Comparison of ENCODE assay signal across 10 cellular contexts in genomic region chr20:62350098-62350628, GRCh38. TPM values are rescaled to one million over a fixed set of nuclear protein-coding genes. Genes with fewer than 3 reads are reported as not detected.
DNase-seq lines count a peak whose midpoint lies in the region; ATAC-seq, FAIRE-seq and TF ChIP-seq lines count a peak whose summit lies in the region.
"Had no signal": no experiment of that assay in that cellular context is flagged by ENCODE, and none has a peak within 500 bp of the region (broad histone marks: within the 10 kb centered on the region; RNA-seq: fewer than 3 reads in every experiment).

No MANE protein-coding gene starts in this region.

- TF ChIP-seq RAD21 in A549 (conservative IDR thresholded peaks at IDR 0.05 in 1 of 2, IDR thresholded peaks at IDR 0.05 in 1 of 2) (peak; percentile 3 to 10; a peak in 1 of 5 replicates), IMR-90 (IDR thresholded peaks at IDR 0.05; ENCODE audit: low read length) (no peak)

- H3K79me1 ChIP-seq in IMR-90 (ENCODE audit: low read depth in 1 of 2, low read length in 2 of 2) = no peaks in the 10 kb centered on the region
- peaks cover 36% of the 10 kb centered on the region for H3K79me1 ChIP-seq in mesenchymal stem cell (replicated peaks; ENCODE audit: low read length, poor library complexity, severe bottlenecking)

- intact Hi-C loops in IMR-90 (cut with micrococcal nuclease) (no loop called here), mammary epithelial cell (cut with micrococcal nuclease) (loop anchor here (1.0 to 2.0 kb wide), 4 partner anchors 15 to 33 kb away; no protein-coding TSS in a partner anchor)

- H4K20me1 ChIP-seq in IMR-90 (ENCODE audit: insufficient read depth, low read length) (no peaks in the 10 kb centered on the region), mammary epithelial cell (ENCODE audit: insufficient read depth, low read length) (no peaks in the 10 kb centered on the region)

- H3K4ac ChIP-seq in IMR-90 (ENCODE audit: low read depth, low read length) (no peak overlapping the region), mesenchymal stem cell (ENCODE audit: low read depth in 1 of 2, low read length in 2 of 2) (no peak overlapping the region)

- H3K4me1 ChIP-seq in A549 (peaks cover 55% of the 10 kb centered on the region), IMR-90 (ENCODE audit: control insufficient read depth, insufficient read depth, low read length) (peaks cover under 1% of the 10 kb centered on the region; the same call in 1 of the 2 replicates), mammary epithelial cell (ENCODE audit: insufficient read depth, low read length) (peaks cover 50% of the 10 kb centered on the region), mesenchymal stem cell (ENCODE audit: control insufficient read depth, insufficient read depth, low read depth, low read length) (peaks cover 51% of the 10 kb centered on the region)

- TF ChIP-seq CTCF in A549 (IDR thresholded peaks at IDR 0.05) (no peak), IMR-90 (conservative IDR thresholded peaks at IDR 0.05; ENCODE audit: low read depth, low read length) (no peak), mammary epithelial cell (conservative IDR thresholded peaks at IDR 0.05 in 1 of 2, IDR thresholded peaks at IDR 0.05 in 1 of 2; ENCODE audit: extremely low read depth in 1 of 2, insufficient read depth in 1 of 2, low read depth in 1 of 2, low read length in 2 of 2) (no peak), GM10266 (IDR thresholded peaks at IDR 0.05; ENCODE audit: control insufficient read depth, insufficient read depth, low read depth, missing control alignments) (no peak)

- H2BK12ac ChIP-seq in mesenchymal stem cell (ENCODE audit: low read length in 2 of 2) = no peak overlapping the region

- H3K18ac ChIP-seq in IMR-90 (ENCODE audit: low read depth, low read length) = no peak overlapping the region
- H3K18ac ChIP-seq in mesenchymal stem cell (ENCODE audit: low read depth in 1 of 2, low read length in 2 of 2) = no peak overlapping the region

- BruUV-seq in IMR-90 (replicated peaks; lab: Mats Ljungman, UMichigan) (no TSS peak), mammary epithelial cell (replicated peaks; lab: Mats Ljungman, UMichigan) (no TSS peak)

- DNase-seq in A549 (ENCODE audit: low read depth in 1 of 2, low spot score in 1 of 2) (peak; percentile 52 to 93), IMR-90 (no peak), mammary epithelial cell (peak; percentile 94), mesenchymal stem cell (no peak), GM10266 (ENCODE audit: extremely low spot score) (no peak), NOMO-1 (lab: John Stamatoyannopoulos, UW; ENCODE audit: unreplicated experiment in 2 of 2) (no peak)
- DNase-seq: activated effector memory CD4-positive, alpha-beta T cell treated with Interleukin-2 at 50 U/mL for 16 hours had no signal

- WGBS in A549 (ENCODE audit: missing lambda C conversion rate) = 1% methylated on average over 9 of the region's 16 CpGs
- WGBS in IMR-90 (ENCODE audit: extremely low coverage in 2 of 2, insufficient read length in 1 of 2), 2 experiments = 88% methylated on average over 5 of the region's 16 CpGs; no CpG with 5 or more reads in 1 of the 2 experiments
- 13% methylated on average over 13 of the region's 16 CpGs for WGBS in mammary epithelial cell (ENCODE audit: low coverage, missing lambda C conversion rate)
- 87% methylated on average over 16 of the region's 16 CpGs for WGBS in mesenchymal stem cell

- no peaks in the 10 kb centered on the region for H3K9me1 ChIP-seq in IMR-90 (ENCODE audit: insufficient read depth, low read length)

- no peaks in the 10 kb centered on the region for H3K27me3 ChIP-seq in IMR-90 (ENCODE audit: control insufficient read depth, insufficient read depth, low read length)
- H3K27me3 ChIP-seq in mammary epithelial cell (ENCODE audit: insufficient read depth, low read length) = no peaks in the 10 kb centered on the region
- H3K27me3 ChIP-seq in mesenchymal stem cell (ENCODE audit: control insufficient read depth in 1 of 2, insufficient read depth in 1 of 2, low read length in 2 of 2) = no peaks in the 10 kb centered on the region

- no peak overlapping the region for H2AK9ac ChIP-seq in IMR-90 (replicated peaks; ENCODE audit: low read depth, low read length, poor library complexity)

- H2AFZ ChIP-seq in IMR-90 (replicated peaks; ENCODE audit: low read length, poor library complexity) (peak overlapping the region; percentile 43), mammary epithelial cell (ENCODE audit: low read depth, low read length) (no peak overlapping the region), mesenchymal stem cell (ENCODE audit: low read depth, low read length) (no peak overlapping the region)

- no peak overlapping the region for H4K91ac ChIP-seq in IMR-90 (ENCODE audit: insufficient read depth, low read depth, low read length)
- H4K91ac ChIP-seq in mesenchymal stem cell (ENCODE audit: low read length) = no peak overlapping the region

- no peak overlapping the region for H3K56ac ChIP-seq in IMR-90 (ENCODE audit: extremely low read depth, insufficient read depth, low read length)

- H3K4me2 ChIP-seq in A549 (peak overlapping the region; percentile 91), IMR-90 (ENCODE audit: low read depth, low read length) (no peak overlapping the region), mammary epithelial cell (ENCODE audit: insufficient read depth, low read depth, low read length) (peak overlapping the region; percentile 81), mesenchymal stem cell (ENCODE audit: low read length, poor library complexity, severe bottlenecking) (no peak overlapping the region)

- no peak overlapping the region for H2BK120ac ChIP-seq in IMR-90 (ENCODE audit: low read depth, low read length)
- no peak overlapping the region for H2BK120ac ChIP-seq in mesenchymal stem cell (ENCODE audit: low read depth, low read length)

- H2BK5ac ChIP-seq in IMR-90 (ENCODE audit: low read depth, low read length, poor library complexity, severe bottlenecking) (no peak overlapping the region), mesenchymal stem cell (ENCODE audit: low read depth, low read length, poor library complexity, severe bottlenecking) (no peak overlapping the region)

- H4K8ac ChIP-seq in IMR-90 (ENCODE audit: low read depth in 2 of 2, low read length in 2 of 2) (no peak overlapping the region), mesenchymal stem cell (ENCODE audit: low read length) (no peak overlapping the region)

- ATAC-seq in A549 (peak; percentile 59 to 62), IMR-90 (ENCODE audit: low read depth) (no peak), HG03159 (IDR thresholded peaks at IDR 0.05; ENCODE audit: unreplicated experiment) (no peak), HG02884 (IDR thresholded peaks at IDR 0.05; ENCODE audit: unreplicated experiment) (no peak)

- no peak overlapping the region for H4K5ac ChIP-seq in IMR-90 (ENCODE audit: low read depth, low read length)

- peak; percentile 94 for FAIRE-seq in A549 (lab: Jason Lieb, UNC)
- FAIRE-seq: TTC549 had no signal

- peaks cover 9% of the 10 kb centered on the region; the same call in 1 of the 2 replicates for H3K36me3 ChIP-seq in IMR-90 (ENCODE audit: control insufficient read depth, insufficient read depth, low read length)
- peaks cover 7% of the 10 kb centered on the region for H3K36me3 ChIP-seq in mammary epithelial cell (ENCODE audit: insufficient read depth, low read length)
- peaks cover 17 to 88% of the 10 kb centered on the region in 2 experiments for H3K36me3 ChIP-seq in mesenchymal stem cell (ENCODE audit: control insufficient read depth in 1 of 2, insufficient read depth in 2 of 2, low read depth in 1 of 2, low read length in 2 of 2)

- no peak overlapping the region for H3K14ac ChIP-seq in IMR-90 (replicated peaks; ENCODE audit: low read depth, low read length)
- no peak overlapping the region for H3K14ac ChIP-seq in mesenchymal stem cell (ENCODE audit: low read length in 2 of 2)

- TF ChIP-seq POLR2A in A549 (IDR thresholded peaks at IDR 0.05; ENCODE audit: low read length) = no peak
- no peak for TF ChIP-seq POLR2A in IMR-90 (IDR thresholded peaks at IDR 0.05; ENCODE audit: low read depth, low read length)

- peaks cover 34% of the 10 kb centered on the region for H3K79me2 ChIP-seq in mammary epithelial cell (ENCODE audit: insufficient read depth, low read length)

- H3K27ac ChIP-seq in A549 (peak overlapping the region; percentile 97 to 99), IMR-90 (ENCODE audit: insufficient read depth, low read length) (no peak overlapping the region), mammary epithelial cell (ENCODE audit: insufficient read depth, low read depth, low read length) (peak overlapping the region; percentile 77), mesenchymal stem cell (ENCODE audit: low read length, poor library complexity, severe bottlenecking) (peak overlapping the region; percentile 58)

- H2BK20ac ChIP-seq in IMR-90 (ENCODE audit: low read depth, low read length) = no peak overlapping the region

- in situ Hi-C loops in IMR-90 (cut with MboI; ENCODE audit: low sequenced_read_pairs) = no loop called here
- in situ Hi-C loops in mammary epithelial cell (cut with MboI; ENCODE audit: low sequenced_read_pairs in 2 of 2) = no loop called here

- H3K9me3 ChIP-seq in A549 (peaks cover 23% of the 10 kb centered on the region), IMR-90 (ENCODE audit: control insufficient read depth, insufficient read depth, low read length) (no peaks in the 10 kb centered on the region), mammary epithelial cell (replicated peaks; ENCODE audit: insufficient read depth, low read length) (no peaks in the 10 kb centered on the region), mesenchymal stem cell (ENCODE audit: control insufficient read depth, low read length) (peaks cover 3% of the 10 kb centered on the region)

- H3K9ac ChIP-seq in IMR-90 (ENCODE audit: low read depth, low read length) = no peak overlapping the region
- peak overlapping the region; percentile 20 for H3K9ac ChIP-seq in mammary epithelial cell (ENCODE audit: insufficient read depth, low read length)
- H3K9ac ChIP-seq in mesenchymal stem cell (ENCODE audit: low read length) = no peak overlapping the region

- TF ChIP-seq EP300 in A549 (IDR thresholded peaks at IDR 0.05) = peak; percentile 41 to 49; a peak in 1 of 5 replicates

- no peak overlapping the region for H3K23ac ChIP-seq in IMR-90 (ENCODE audit: low read depth, low read length)
- no peak overlapping the region for H3K23ac ChIP-seq in mesenchymal stem cell (ENCODE audit: low read length in 2 of 2)

- H2AK5ac ChIP-seq in IMR-90 (ENCODE audit: low read depth, low read length) (no peak overlapping the region), mesenchymal stem cell (ENCODE audit: low read length, severe bottlenecking) (peak overlapping the region; percentile 46)

- POLR2A ChIA-PET in A549 (lab: Yijun Ruan, JAX) = interaction anchor here (0.5 to 2.6 kb wide), 9 partner anchors 9 to 46 kb away, joined by 3 to 30 read pairs (median 8); partner anchors contain the start of genes LAMA5 and RPS21
- POLR2A ChIA-PET in IMR-90 (lab: Charles Lee; ENCODE audit: unreplicated experiment) = no interaction called here

- no peak overlapping the region for H3K4me3 ChIP-seq in A549
- no peak overlapping the region for H3K4me3 ChIP-seq in IMR-90 (ENCODE audit: insufficient read depth, low read depth, low read length)
- H3K4me3 ChIP-seq in mammary epithelial cell (replicated peaks in 1 of 3; ENCODE audit: insufficient read depth in 1 of 3, low read depth in 2 of 3, low read length in 3 of 3) = no peak overlapping the region
- H3K4me3 ChIP-seq in mesenchymal stem cell (ENCODE audit: insufficient read depth in 1 of 2, low read depth in 1 of 2, low read length in 2 of 2) = no peak overlapping the region

- H2BK15ac ChIP-seq in IMR-90 (ENCODE audit: low read depth, low read length) (no peak overlapping the region), mesenchymal stem cell (ENCODE audit: low read depth, poor library complexity, severe bottlenecking) (no peak overlapping the region)

- CTCF ChIA-PET in A549 (lab: Yijun Ruan, JAX) (interaction anchor here (0.7 to 5.3 kb wide), 8 partner anchors 8 to 44 kb away, joined by 3 to 107 read pairs (median 12); partner anchors contain the start of gene LAMA5), IMR-90 (lab: Yijun Ruan, JAX) (no interaction called here), mammary epithelial cell (lab: Charles Lee; ENCODE audit: low non-redundant PET) (interaction anchor here (0.7 kb wide), 1 partner anchor 32 kb away, joined by 7 read pairs; no protein-coding TSS in a partner anchor)

- dilution Hi-C loops in IMR-90 (cut with HindIII; ENCODE audit: low sequenced_read_pairs, unreplicated experiment) (no loop called here), mammary epithelial cell (cut with HindIII; ENCODE audit: low sequenced_read_pairs) (no loop called here)

RNA-seq across cellular contexts. Expression of gene LAMA5, which starts 16.9 kb away (rescaled TPM):
- polyA plus RNA-seq in A549 (2011; rRNA removed) = 20.4 and 31.6 TPM in 2 replicates
- 91.5 and 122 TPM in 2 replicates for polyA plus RNA-seq in A549 (2012; cell fraction: cytosol; rRNA removed)
- polyA plus RNA-seq in A549 (2012; cell fraction: nucleus; rRNA removed) = 829 and 950 TPM in 2 replicates
- 196 to 212 TPM (median 202 TPM) in 3 replicates for polyA plus RNA-seq in A549 (2017; fragmentation: RNase III; extraction: RNeasy Plus Mini Kit Qiagen cat#74134 plus additional on column Dnase treatment)
- 26.9 and 28.7 TPM in 2 replicates for polyA minus RNA-seq in A549 (2011; rRNA and poly(A)+ RNA removed)
- total RNA-seq in IMR-90 (2012; rRNA removed) = 0.56 and 0.90 TPM in 2 replicates
- polyA plus RNA-seq in IMR-90 (2012; rRNA removed) = 7.3 and 11.4 TPM in 2 replicates
- polyA plus RNA-seq in IMR-90 (2012; cell fraction: cytosol; rRNA removed) = 15.0 and 17.8 TPM in 2 replicates
- polyA plus RNA-seq in IMR-90 (2012; cell fraction: nucleus; rRNA removed; ENCODE audit: low replicate concordance) = 27.9 and 77.8 TPM in 2 replicates
- 100 to 1,000 TPM in 1 of 2 donors, 10 to 100 TPM in 1; 71.3 to 220 TPM for total RNA-seq in mammary epithelial cell
- 9.7 TPM for polyA plus RNA-seq in mammary epithelial cell
- 19.0 TPM for polyA minus RNA-seq in mammary epithelial cell
- 70.0 TPM for polyA plus RNA-seq in mesenchymal stem cell (2013, experiment 1 of 2)
- 65.1 TPM for polyA plus RNA-seq in mesenchymal stem cell (2013, experiment 2 of 2)

RNA-seq across cellular contexts. Expression of gene RPS21, which starts 36.7 kb away (rescaled TPM):
- 3,697 and 4,026 TPM in 2 replicates for polyA plus RNA-seq in A549 (2011; rRNA removed)
- polyA plus RNA-seq in A549 (2012; cell fraction: cytosol; rRNA removed) = 8,308 and 13,239 TPM in 2 replicates
- polyA plus RNA-seq in A549 (2012; cell fraction: nucleus; rRNA removed) = 5,168 and 6,855 TPM in 2 replicates
- polyA plus RNA-seq in A549 (2017; fragmentation: RNase III; extraction: RNeasy Plus Mini Kit Qiagen cat#74134 plus additional on column Dnase treatment) = 2,862 to 2,938 TPM (median 2,871 TPM) in 3 replicates
- polyA minus RNA-seq in A549 (2011; rRNA and poly(A)+ RNA removed) = 804 and 936 TPM in 2 replicates
- 2,710 and 3,846 TPM in 2 replicates for total RNA-seq in IMR-90 (2012; rRNA removed)
- polyA plus RNA-seq in IMR-90 (2012; rRNA removed) = 4,298 and 4,766 TPM in 2 replicates
- 31,826 and 47,741 TPM in 2 replicates for polyA plus RNA-seq in IMR-90 (2012; cell fraction: cytosol; rRNA removed)
- 3,277 and 3,813 TPM in 2 replicates for polyA plus RNA-seq in IMR-90 (2012; cell fraction: nucleus; rRNA removed; ENCODE audit: low replicate concordance)
- 1,000 to 10,000 TPM in 1 of 2 donors, 100 to 1,000 TPM in 1; 894 to 1,553 TPM for total RNA-seq in mammary epithelial cell
- polyA plus RNA-seq in mammary epithelial cell = 3,470 TPM
- polyA minus RNA-seq in mammary epithelial cell = 261 TPM
- 2,383 TPM for polyA plus RNA-seq in mesenchymal stem cell (2013, experiment 1 of 2)
- polyA plus RNA-seq in mesenchymal stem cell (2013, experiment 2 of 2) = 2,319 TPM

RNA-seq across cellular contexts. Expression of gene ADRM1, which starts 47.4 kb away (rescaled TPM):
- polyA plus RNA-seq in A549 (2011; rRNA removed) (68.9 and 87.9 TPM in 2 replicates), A549 (2017; fragmentation: RNase III; extraction: RNeasy Plus Mini Kit Qiagen cat#74134 plus additional on column Dnase treatment) (121 to 131 TPM (median 130 TPM) in 3 replicates), IMR-90 (2012; rRNA removed) (149 and 188 TPM in 2 replicates), mammary epithelial cell (133 TPM)
- 217 and 255 TPM in 2 replicates for polyA plus RNA-seq in A549 (2012; cell fraction: cytosol; rRNA removed)
- 249 and 328 TPM in 2 replicates for polyA plus RNA-seq in A549 (2012; cell fraction: nucleus; rRNA removed)
- 56.0 and 59.2 TPM in 2 replicates for polyA minus RNA-seq in A549 (2011; rRNA and poly(A)+ RNA removed)
- total RNA-seq in IMR-90 (2012; rRNA removed) (96.9 and 103 TPM in 2 replicates), mammary epithelial cell (100 to 1,000 TPM; 139 to 140 TPM)
- 188 and 201 TPM in 2 replicates for polyA plus RNA-seq in IMR-90 (2012; cell fraction: cytosol; rRNA removed)
- 76.7 and 165 TPM in 2 replicates for polyA plus RNA-seq in IMR-90 (2012; cell fraction: nucleus; rRNA removed; ENCODE audit: low replicate concordance)
- polyA minus RNA-seq in mammary epithelial cell = 64.7 TPM
- 99.6 TPM for polyA plus RNA-seq in mesenchymal stem cell (2013, experiment 1 of 2)
- polyA plus RNA-seq in mesenchymal stem cell (2013, experiment 2 of 2) = 97.9 TPM

RNA-seq across cellular contexts. Expression of gene CABLES2, which starts 56.9 kb away (rescaled TPM):
- 3.9 and 5.0 TPM in 2 replicates for polyA plus RNA-seq in A549 (2011; rRNA removed)
- polyA plus RNA-seq in A549 (2012; cell fraction: cytosol; rRNA removed) = 5.9 and 7.3 TPM in 2 replicates
- 9.4 and 10.5 TPM in 2 replicates for polyA plus RNA-seq in A549 (2012; cell fraction: nucleus; rRNA removed)
- polyA plus RNA-seq in A549 (2017; fragmentation: RNase III; extraction: RNeasy Plus Mini Kit Qiagen cat#74134 plus additional on column Dnase treatment) = 5.6 to 7.7 TPM (median 6.6 TPM) in 3 replicates
- polyA minus RNA-seq in A549 (2011; rRNA and poly(A)+ RNA removed) = 6.1 and 7.1 TPM in 2 replicates
- total RNA-seq in IMR-90 (2012; rRNA removed) = 1.1 and 1.4 TPM in 2 replicates
- 5.1 TPM in 2 replicates for polyA plus RNA-seq in IMR-90 (2012; rRNA removed)
- polyA plus RNA-seq in IMR-90 (2012; cell fraction: cytosol; rRNA removed) = 3.6 and 4.4 TPM in 2 replicates
- polyA plus RNA-seq in IMR-90 (2012; cell fraction: nucleus; rRNA removed; ENCODE audit: low replicate concordance) = 6.7 and 6.8 TPM in 2 replicates
- 1 to 10 TPM; 2.3 to 4.4 TPM for total RNA-seq in mammary epithelial cell
- polyA plus RNA-seq in mammary epithelial cell = 4.7 TPM
- 12.8 TPM for polyA minus RNA-seq in mammary epithelial cell
- 5.4 TPM for polyA plus RNA-seq in mesenchymal stem cell (2013, experiment 1 of 2)
- 5.4 TPM for polyA plus RNA-seq in mesenchymal stem cell (2013, experiment 2 of 2)

Comparison
In these comparisons a context has a peak if more than half of its experiments do, and no peak if none do; other contexts are left out.
1. ATAC-seq: peak in A549 (2 of 2); none in IMR-90 (single experiment), HG03159 (single experiment) and HG02884 (single experiment).
2. DNase-seq: peak in A549 (2 of 2) and mammary epithelial cell (single experiment); none in IMR-90 (single experiment), mesenchymal stem cell (single experiment), GM10266 (single experiment) and NOMO-1 (0 of 2).
3. H3K4me2 ChIP-seq: peak in A549 (single experiment) and mammary epithelial cell (single experiment); none in IMR-90 (single experiment) and mesenchymal stem cell (single experiment).